Comparison of ENCODE assay signal across 11 cellular contexts in the genomic region with DNA sequence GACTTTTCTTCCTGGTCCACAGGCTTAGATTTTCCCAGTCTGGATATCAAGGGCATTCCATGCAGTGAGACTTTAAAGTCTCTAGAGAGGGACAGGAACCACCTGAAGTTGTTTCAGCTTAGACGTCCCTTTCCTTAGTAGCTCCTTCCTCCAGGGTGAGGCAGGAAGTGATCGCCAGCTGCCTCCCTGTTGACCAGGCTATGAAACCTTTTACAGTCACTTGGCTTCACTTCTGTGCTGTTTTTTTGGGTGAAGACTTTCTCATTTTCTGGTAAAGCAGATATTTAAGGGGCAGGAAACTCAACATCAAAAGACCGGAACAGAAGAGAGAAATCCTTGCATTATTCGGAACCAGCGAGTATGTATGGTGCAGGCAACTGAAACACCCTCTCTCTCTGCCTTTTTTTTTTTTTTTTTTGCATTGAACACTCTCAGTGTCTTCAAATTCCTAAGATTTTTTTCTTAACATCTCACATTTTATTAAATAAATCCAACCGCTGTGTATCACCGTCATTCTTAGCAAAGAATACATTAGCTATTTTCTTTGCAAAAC.
DNase-seq lines count a peak whose midpoint lies in the region; ATAC-seq and TF ChIP-seq lines count a peak whose summit lies in the region.
"Had no signal": no experiment of that assay in that cellular context is flagged by ENCODE, and none has a peak within 500 bp of the region (broad histone marks: within the 10 kb centered on the region; RNA-seq: fewer than 3 reads in every experiment).

No MANE protein-coding gene starts in this region.

- peak overlapping the region; percentile 99 for H3K27ac Mint-ChIP-seq in activated CD4-positive, alpha-beta memory T cell treated with anti-CD3 and anti-CD28 coated beads for 36 hours
- H3K27ac Mint-ChIP-seq in memory B cell: peak overlapping the region; percentile 7

- H3K36me3 Mint-ChIP-seq in activated CD4-positive, alpha-beta memory T cell treated with anti-CD3 and anti-CD28 coated beads for 36 hours: no peaks in the 10 kb centered on the region
- no peaks in the 10 kb centered on the region for H3K36me3 Mint-ChIP-seq in memory B cell

- POLR2A ChIA-PET in activated CD4-positive, alpha-beta memory T cell treated with anti-CD3 and anti-CD28 coated beads for 36 hours (lab: Charles Lee): interaction anchor here (0.6 to 6.4 kb wide), 21 partner anchors 36 to 239 kb away, joined by 3 to 72 read pairs (median 5); a partner anchor contains a TSS

- peaks cover 34% of the 10 kb centered on the region for H3K4me1 ChIP-seq in upper lobe of right lung

- H3K4me3 Mint-ChIP-seq in activated CD4-positive, alpha-beta memory T cell treated with anti-CD3 and anti-CD28 coated beads for 36 hours: peak overlapping the region; percentile 62
- H3K4me3 Mint-ChIP-seq in memory B cell: peak overlapping the region; percentile 41

- H3K9me3 Mint-ChIP-seq in activated CD4-positive, alpha-beta memory T cell treated with anti-CD3 and anti-CD28 coated beads for 36 hours: no peaks in the 10 kb centered on the region
- no peaks in the 10 kb centered on the region for H3K9me3 Mint-ChIP-seq in memory B cell

- no peak overlapping the region for H3K4me3 ChIP-seq in upper lobe of right lung
- H3K4me3 ChIP-seq: sigmoid colon had no signal

- CTCF ChIA-PET in activated CD4-positive, alpha-beta memory T cell treated with anti-CD3 and anti-CD28 coated beads for 36 hours (lab: Charles Lee): interaction anchor here (0.9 to 2.4 kb wide), 10 partner anchors 89 to 366 kb away, joined by 3 to 8 read pairs (median 4); a partner anchor contains a TSS

- intact Hi-C loops in activated CD4-positive, alpha-beta memory T cell treated with anti-CD3 and anti-CD28 coated beads for 36 hours (cut with micrococcal nuclease): loop anchor here (1.0 kb wide), 1 partner anchor 239 kb away; no protein-coding TSS in a partner anchor
- intact Hi-C loops in upper lobe of right lung (cut with DNase I): no loop called here

- TF ChIP-seq CTCF in upper lobe of right lung (IDR thresholded peaks at IDR 0.05): no peak

- no peak overlapping the region for H3K27ac ChIP-seq in upper lobe of right lung
- H3K27ac ChIP-seq: sigmoid colon, VCaP had no signal

- ATAC-seq in GM21390 (IDR thresholded peaks at IDR 0.05; ENCODE audit: unreplicated experiment) (peak; percentile 30), memory B cell (ENCODE audit: low read depth) (no peak), upper lobe of right lung (no peak), HG03159 (IDR thresholded peaks at IDR 0.05; ENCODE audit: unreplicated experiment) (no peak)

- H3K36me3 ChIP-seq in upper lobe of right lung: no peaks in the 10 kb centered on the region
- H3K36me3 ChIP-seq: sigmoid colon had no signal

- no peaks in the 10 kb centered on the region for H3K27me3 ChIP-seq in upper lobe of right lung
- H3K27me3 ChIP-seq: sigmoid colon had no signal

- DNase-seq in CD1c-positive myeloid dendritic cell (ENCODE audit: extremely low spot score): peak; percentile 67
- DNase-seq in activated CD4-positive, alpha-beta memory T cell treated with anti-CD3 and anti-CD28 coated beads for 36 hours: peak; percentile 45
- DNase-seq in memory B cell (ENCODE audit: low spot score in 2 of 2): no peak
- DNase-seq in upper lobe of right lung: no peak
- DNase-seq in H4 (ENCODE audit: low spot score): no peak
- DNase-seq in iPS-NIHi7 (ENCODE audit: extremely low spot score): no peak
- DNase-seq: NCI-H446, sigmoid colon had no signal

- H3K9me3 ChIP-seq in upper lobe of right lung: no peaks in the 10 kb centered on the region
- H3K9me3 ChIP-seq: sigmoid colon had no signal

- H3K4me1 Mint-ChIP-seq in activated CD4-positive, alpha-beta memory T cell treated with anti-CD3 and anti-CD28 coated beads for 36 hours (ENCODE audit: low read depth): peaks cover 96% of the 10 kb centered on the region
- H3K4me1 Mint-ChIP-seq in memory B cell: peaks cover 30% of the 10 kb centered on the region

- no peaks in the 10 kb centered on the region for H3K27me3 Mint-ChIP-seq in activated CD4-positive, alpha-beta memory T cell treated with anti-CD3 and anti-CD28 coated beads for 36 hours
- H3K27me3 Mint-ChIP-seq in memory B cell: no peaks in the 10 kb centered on the region

Comparison
In these comparisons a context has a peak if more than half of its experiments do, and no peak if none do; other contexts are left out.
1. DNase-seq: peak in CD1c-positive myeloid dendritic cell (single experiment) and activated CD4-positive, alpha-beta memory T cell treated with anti-CD3 and anti-CD28 coated beads for 36 hours (single experiment); none in memory B cell (0 of 2), upper lobe of right lung (single experiment), H4 (single experiment) and iPS-NIHi7 (single experiment).